In the genomic region with DNA sequence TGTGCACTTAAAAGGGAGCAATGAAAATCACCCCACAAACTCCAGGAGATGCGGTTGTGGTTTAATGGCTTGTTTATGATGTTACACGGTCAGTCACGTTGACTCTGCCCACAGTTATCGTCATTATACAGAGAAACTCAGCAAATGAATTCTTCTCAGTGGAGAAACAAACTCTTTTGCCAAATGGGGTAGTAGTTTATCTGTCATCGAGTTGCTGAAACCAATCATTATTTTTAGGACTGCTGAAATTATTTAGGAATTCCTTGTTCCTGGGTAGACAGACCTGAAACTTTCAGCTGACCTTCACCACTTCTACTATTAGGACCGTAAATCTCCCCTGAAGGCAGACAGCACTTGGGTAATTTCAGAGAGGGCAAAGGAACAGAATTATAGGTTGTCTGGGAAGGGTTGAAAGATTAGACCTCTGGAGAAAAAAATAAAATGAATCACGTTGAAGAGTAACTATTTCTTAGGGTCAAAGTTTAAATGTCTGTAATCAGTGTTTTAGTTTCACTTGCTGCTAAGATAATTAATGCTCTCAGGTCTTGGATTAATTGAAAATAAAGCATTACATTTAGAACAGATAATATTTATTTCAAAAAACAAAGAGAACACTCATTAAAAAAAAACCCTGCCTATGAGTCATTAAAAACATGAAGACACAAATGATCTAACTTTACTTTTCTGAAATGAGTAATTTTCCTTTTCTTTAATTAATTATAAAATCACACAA, we compare ENCODE assay signal across 29 cellular contexts. TPM values are rescaled to one million over a fixed set of nuclear protein-coding genes. Genes with fewer than 3 reads are reported as not detected.
DNase-seq lines count a peak whose midpoint lies in the region; ATAC-seq, FAIRE-seq and TF ChIP-seq lines count a peak whose summit lies in the region.
"Had no signal": no experiment of that assay in that cellular context is flagged by ENCODE, and none has a peak within 500 bp of the region (broad histone marks: within the 10 kb centered on the region; RNA-seq: fewer than 3 reads in every experiment).

No MANE protein-coding gene starts in this region.

- DNase-seq in A172 (ENCODE audit: low spot score) (peak; percentile 52), GM23248 (peak; percentile 34), adipocyte (ENCODE audit: low read depth) (peak; percentile 4), kidney (no peak), omental fat pad (ENCODE audit: low spot score) (no peak), GM23338 (ENCODE audit: low spot score) (no peak)
- no peak for DNase-seq in central memory CD4-positive, alpha-beta T cell
- DNase-seq in activated CD4-positive, CD25-positive, alpha-beta regulatory T cell treated with anti-CD3 and anti-CD28 coated beads, Interleukin-2, amount 50 U/mL, for 72 hours = no peak
- DNase-seq: activated CD4-positive, alpha-beta T cell treated with anti-CD3 and anti-CD28 coated beads, Interleukin-2, amount 10 ng/mL, durations not matched to agents 7 days and 5 days; activated naive CD4-positive, alpha-beta T cell treated with anti-CD3 and anti-CD28 coated beads for 36 hours; activated T-cell treated with anti-CD3 and anti-CD28 coated beads, Interleukin-2, amount 50 U/mL, for 48 hours; anterior cingulate cortex; BE2C; caudate nucleus; dermis blood vessel endothelial cell; glutamatergic neuron; KG1; kidney glomerular epithelial cell; mammary epithelial cell; MV-4-11; NCI-H187; NCI-H226; NCI-H774; substantia nigra; T-helper 2 cell had no signal

- no peak overlapping the region for H3K27ac ChIP-seq in GM23248
- no peak overlapping the region for H3K27ac ChIP-seq in kidney (ENCODE audit: low read depth in 2 of 2, low read length in 2 of 2)
- H3K27ac ChIP-seq in GM23338 (ENCODE audit: low read depth) = no peak overlapping the region
- H3K27ac ChIP-seq: 22Rv1, SK-N-MC had no signal

- H3K9me3 ChIP-seq in GM23248 (ENCODE audit: low read depth) = no peaks in the 10 kb centered on the region
- H3K9me3 ChIP-seq in adipocyte (ENCODE audit: control insufficient read depth, low read length) = no peaks in the 10 kb centered on the region
- H3K9me3 ChIP-seq in kidney (ENCODE audit: control insufficient read depth in 1 of 2, low read length in 2 of 2) = no peaks in the 10 kb centered on the region
- H3K9me3 ChIP-seq: BE2C had no signal

- H3K9me3 Mint-ChIP-seq in GM23338 = no peaks in the 10 kb centered on the region
- H3K9me3 Mint-ChIP-seq: activated CD4-positive, alpha-beta T cell treated with anti-CD3 and anti-CD28 coated beads, Interleukin-2, amount 10 ng/mL, durations not matched to agents 7 days and 5 days; activated naive CD4-positive, alpha-beta T cell treated with anti-CD3 and anti-CD28 coated beads for 36 hours had no signal

- H3K27ac Mint-ChIP-seq in GM23338 = no peak overlapping the region
- H3K27ac Mint-ChIP-seq: activated CD4-positive, alpha-beta T cell treated with anti-CD3 and anti-CD28 coated beads, Interleukin-2, amount 10 ng/mL, durations not matched to agents 7 days and 5 days; activated naive CD4-positive, alpha-beta T cell treated with anti-CD3 and anti-CD28 coated beads for 36 hours had no signal

- H3K36me3 ChIP-seq in GM23248 (ENCODE audit: low read depth) (no peaks in the 10 kb centered on the region), adipocyte (ENCODE audit: control insufficient read depth, insufficient read depth, low read length, severe bottlenecking) (no peaks in the 10 kb centered on the region), kidney (ENCODE audit: control insufficient read depth in 1 of 2, insufficient read depth in 2 of 2, low read length in 2 of 2) (no peaks in the 10 kb centered on the region), GM23338 (ENCODE audit: insufficient read depth) (no peaks in the 10 kb centered on the region)
- H3K36me3 ChIP-seq: BE2C had no signal

- H3K4me3 ChIP-seq in GM23248 (no peak overlapping the region), adipocyte (ENCODE audit: low read length) (no peak overlapping the region), kidney (ENCODE audit: low read length in 2 of 2) (no peak overlapping the region), GM23338 (no peak overlapping the region)
- H3K4me3 ChIP-seq: SK-N-MC had no signal

- no peak overlapping the region for H3K4me3 Mint-ChIP-seq in GM23338
- H3K4me3 Mint-ChIP-seq: activated CD4-positive, alpha-beta T cell treated with anti-CD3 and anti-CD28 coated beads, Interleukin-2, amount 10 ng/mL, durations not matched to agents 7 days and 5 days; activated naive CD4-positive, alpha-beta T cell treated with anti-CD3 and anti-CD28 coated beads for 36 hours had no signal

- H3K9me2 ChIP-seq in GM23248 (ENCODE audit: insufficient read depth) (no peaks in the 10 kb centered on the region), GM23338 (ENCODE audit: insufficient read depth) (no peaks in the 10 kb centered on the region)

- no peaks in the 10 kb centered on the region for H3K27me3 Mint-ChIP-seq in GM23338 (ENCODE audit: insufficient read depth, low read depth, poor library complexity)

- FAIRE-seq in kidney (lab: Jason Lieb, UNC) = peak; percentile 30
- FAIRE-seq: endometrium, GM19239 had no signal

- no peaks in the 10 kb centered on the region for H4K20me1 ChIP-seq in GM23248 (ENCODE audit: insufficient read depth)
- no peaks in the 10 kb centered on the region for H4K20me1 ChIP-seq in GM23338 (replicated peaks; ENCODE audit: insufficient read depth)

- H3F3A ChIP-seq in GM23248 (ENCODE audit: insufficient read depth) (no peaks in the 10 kb centered on the region), GM23338 (replicated peaks; ENCODE audit: low read depth) (no peaks in the 10 kb centered on the region)

- H3K27me3 ChIP-seq in GM23248 (replicated peaks; ENCODE audit: insufficient read depth) (peaks cover 5% of the 10 kb centered on the region), adipocyte (replicated peaks; ENCODE audit: control insufficient read depth, insufficient read depth, low read length) (no peaks in the 10 kb centered on the region), GM23338 (ENCODE audit: insufficient read depth) (no peaks in the 10 kb centered on the region)
- H3K27me3 ChIP-seq: BE2C had no signal

- intact Hi-C loops in kidney (cut with DNase I) = no loop called here

- H3K79me2 ChIP-seq in GM23248 (ENCODE audit: insufficient read depth) (no peaks in the 10 kb centered on the region), GM23338 (replicated peaks; ENCODE audit: insufficient read depth) (no peaks in the 10 kb centered on the region)

- peak overlapping the region; percentile 1 for H3K4me2 ChIP-seq in GM23248 (ENCODE audit: unreplicated experiment)
- H3K4me2 ChIP-seq in GM23338 = no peak overlapping the region

- H3K4me1 Mint-ChIP-seq in GM23338 = no peaks in the 10 kb centered on the region
- H3K4me1 Mint-ChIP-seq: activated CD4-positive, alpha-beta T cell treated with anti-CD3 and anti-CD28 coated beads, Interleukin-2, amount 10 ng/mL, durations not matched to agents 7 days and 5 days had no signal

- TF ChIP-seq CTCF in kidney (IDR thresholded peaks at IDR 0.05; ENCODE audit: borderline replicate concordance, extremely low read depth, insufficient read depth) (no peak), omental fat pad (IDR thresholded peaks at IDR 0.05) (no peak), GM23338 (conservative IDR thresholded peaks at IDR 0.05; ENCODE audit: low read depth in 2 of 2) (no peak)

- H3K36me3 Mint-ChIP-seq in GM23338 (ENCODE audit: low read depth) = no peaks in the 10 kb centered on the region

- ATAC-seq in omental fat pad (ENCODE audit: low FRiP score) (no peak), GM23338 (no peak)

- peaks cover 8% of the 10 kb centered on the region; the same call in 1 of the 2 replicates for H3K4me1 ChIP-seq in GM23248 (ENCODE audit: insufficient read depth)
- peaks cover 6% of the 10 kb centered on the region for H3K4me1 ChIP-seq in adipocyte (ENCODE audit: control insufficient read depth, insufficient read depth, low read length)
- H3K4me1 ChIP-seq in kidney (ENCODE audit: control insufficient read depth in 1 of 2, insufficient read depth in 1 of 2, low read depth in 1 of 2, low read length in 2 of 2) = no peaks in the 10 kb centered on the region
- H3K4me1 ChIP-seq in GM23338 (ENCODE audit: insufficient read depth) = no peaks in the 10 kb centered on the region
- H3K4me1 ChIP-seq: BE2C had no signal

- in situ Hi-C loops in GM23248 (cut with MboI) = no loop called here

- peak overlapping the region; percentile 7; the same call in 1 of the 2 replicates for H2AFZ ChIP-seq in GM23248
- H2AFZ ChIP-seq in GM23338 = no peak overlapping the region

- 36 to 42% methylated on average over 7 of the region's 7 CpGs for WGBS in GM23248 (ENCODE audit: low coverage in 1 of 2, low lambda C conversion rate in 2 of 2, missing lambda C conversion rate in 2 of 2), 2 experiments

- H3K9ac ChIP-seq in GM23248 (no peak overlapping the region), adipocyte (ENCODE audit: low read length) (no peak overlapping the region), kidney (ENCODE audit: low read length in 2 of 2) (no peak overlapping the region)

TF ChIP-seq in GM23338, 12 proteins besides CTCF, POLR2A, EP300 and RAD21 (continues in another document):
- TF ChIP-seq NANOG (IDR thresholded peaks at IDR 0.05; ENCODE audit: borderline replicate concordance) = no peak
- no peak for TF ChIP-seq ZNF331 (CRISPR knock-in tag; IDR thresholded peaks at IDR 0.05; ENCODE audit: low read depth)
- TF ChIP-seq JUNB (IDR thresholded peaks at IDR 0.05; ENCODE audit: unreplicated experiment) = no peak

RNA-seq across cellular contexts. Expression of a gene that starts 52.1 kb away (rescaled TPM):
- total RNA-seq in A172 (2014; rRNA removed; shearing (Covaris generic)) = 22.7 and 40.4 TPM in 2 replicates
- total RNA-seq in GM23248 (2014; rRNA removed; shearing (Covaris generic)) = 3.9 TPM in 2 replicates
- polyA plus RNA-seq in GM23248 (2016; fragmentation: Nextera tagmentation; extraction: Ambion mirVana) (2.3 and 2.6 TPM in 2 replicates), kidney (ENCODE audit: insufficient read depth, low read depth, low replicate concordance) (2.2 TPM), GM23338 (2016; fragmentation: Nextera tagmentation; extraction: Ambion mirVana) (4.9 and 5.1 TPM in 2 replicates)
- total RNA-seq in kidney (1.1 TPM), omental fat pad (10 to 100 TPM in 1 of 4 donors, 1 to 10 TPM in 3; 1.2 to 13.9 (median 2.0) TPM)
- 10.9 and 12.4 TPM in 2 replicates for total RNA-seq in GM23338 (2014; rRNA removed; shearing (Covaris generic))
- total RNA-seq: activated CD4-positive, alpha-beta T cell treated with anti-CD3 and anti-CD28 coated beads, Interleukin-2, amount 10 ng/mL, durations not matched to agents 7 days and 5 days; activated naive CD4-positive, alpha-beta T cell treated with anti-CD3 and anti-CD28 coated beads for 36 hours had no signal

Comparison
In these comparisons a context has a peak if more than half of its experiments do, and no peak if none do; other contexts are left out.
1. DNase-seq: peak in A172 (single experiment), GM23248 (single experiment) and adipocyte (single experiment); none in kidney (single experiment), omental fat pad (single experiment), central memory CD4-positive, alpha-beta T cell (single experiment), GM23338 (single experiment) and activated CD4-positive, CD25-positive, alpha-beta regulatory T cell treated with anti-CD3 and anti-CD28 coated beads, Interleukin-2, amount 50 U/mL, for 72 hours (single experiment).